In genomic region chr2:223046470-223047053, GRCh38 we compare ENCODE assay signal across 18 cellular contexts. TPM values are rescaled to one million over a fixed set of nuclear protein-coding genes. Genes with fewer than 3 reads are reported as not detected.
DNase-seq lines count a peak whose midpoint lies in the region; TF ChIP-seq lines count a peak whose summit lies in the region.
"Had no signal": no experiment of that assay in that cellular context is flagged by ENCODE, and none has a peak within 500 bp of the region (broad histone marks: within the 10 kb centered on the region; RNA-seq: fewer than 3 reads in every experiment).

No MANE protein-coding gene starts in this region.

- H3K4me1 ChIP-seq in SK-N-SH (ENCODE audit: control insufficient read depth in 1 of 2, insufficient read depth in 2 of 2, low read depth in 1 of 2, low read length in 1 of 2) (peaks cover 17 to 55% of the 10 kb centered on the region in 2 experiments), skeletal muscle tissue (ENCODE audit: control insufficient read depth in 3 of 3, insufficient read depth in 3 of 3, low read length in 3 of 3) (peaks cover 6 to 10% (median 8%) of the 10 kb centered on the region in 3 donors)

- peak overlapping the region; percentile 96 for H3K27ac Mint-ChIP-seq in HFFc6
- H3K27ac Mint-ChIP-seq: activated CD8-positive, alpha-beta memory T cell treated with anti-CD3 and anti-CD28 coated beads, Interleukin-2, amount 10 ng/mL, durations not matched to agents 7 days and 5 days; CD4-positive, alpha-beta memory T cell had no signal

- CTCF ChIA-PET in SK-N-SH (lab: Yijun Ruan, JAX), result no interaction called here
- CTCF ChIA-PET in GM10248 (lab: Yijun Ruan, JAX), result no interaction called here
- CTCF ChIA-PET in RWPE1 (lab: Yijun Ruan, JAX), result no interaction called here

- no peak for TF ChIP-seq CTCF in HFFc6 (IDR thresholded peaks at IDR 0.05)
- TF ChIP-seq CTCF in SK-N-SH (IDR thresholded peaks at IDR 0.05), result no peak
- no peak for TF ChIP-seq CTCF in GM10248 (IDR thresholded peaks at IDR 0.05; ENCODE audit: control extremely low read depth, extremely low read depth, low read depth, missing control alignments)
- TF ChIP-seq CTCF in RWPE1 (conservative IDR thresholded peaks at IDR 0.05; ENCODE audit: low read depth), result no peak

- TF ChIP-seq RAD21 in SK-N-SH (IDR thresholded peaks at IDR 0.05; ENCODE audit: low read length), result no peak

- 0 out of 2 replicates have a peak overlapping the region, but pooled peaks have one; percentile 2 for H2AFZ ChIP-seq in SK-N-SH (ENCODE audit: low read depth)

- no peaks in the 10 kb centered on the region for H4K20me1 ChIP-seq in SK-N-SH (ENCODE audit: insufficient read depth)

- H3K9ac ChIP-seq in SK-N-SH, result peak overlapping the region; percentile 73
- no peak overlapping the region for H3K9ac ChIP-seq in skeletal muscle tissue (ENCODE audit: low read depth in 1 of 3, low read length in 3 of 3)

- 97% methylated on average over 2 of the region's 2 CpGs for whole genome bisulfite sequencing in SK-N-SH (ENCODE audit: low lambda C conversion rate)

- H3K36me3 Mint-ChIP-seq in HFFc6 (ENCODE audit: low read depth), result no peaks in the 10 kb centered on the region
- H3K36me3 Mint-ChIP-seq: activated CD8-positive, alpha-beta memory T cell treated with anti-CD3 and anti-CD28 coated beads, Interleukin-2, amount 10 ng/mL, durations not matched to agents 7 days and 5 days; CD4-positive, alpha-beta memory T cell had no signal

- POLR2A ChIA-PET in SK-N-SH (lab: Yijun Ruan, JAX), result no interaction called here
- POLR2A ChIA-PET in GM10248 (lab: Yijun Ruan, JAX), result no interaction called here
- POLR2A ChIA-PET in RWPE1 (lab: Yijun Ruan, JAX; ENCODE audit: low non-redundant PET), result no interaction called here

- 0 out of 2 replicates have a peak overlapping the region, but pooled peaks have one; percentile 1 for H3K4me3 Mint-ChIP-seq in HFFc6
- H3K4me3 Mint-ChIP-seq: activated CD8-positive, alpha-beta memory T cell treated with anti-CD3 and anti-CD28 coated beads, Interleukin-2, amount 10 ng/mL, durations not matched to agents 7 days and 5 days; CD4-positive, alpha-beta memory T cell; H9 had no signal

- no peaks in the 10 kb centered on the region for H3K9me3 Mint-ChIP-seq in HFFc6
- H3K9me3 Mint-ChIP-seq: H9 had no signal

- no peak for TF ChIP-seq EP300 in SK-N-SH (IDR thresholded peaks at IDR 0.05; ENCODE audit: borderline replicate concordance in 1 of 2, low read depth in 1 of 2, low read length in 1 of 2)

- peak overlapping the region; percentile 53 for H3K4me2 ChIP-seq in SK-N-SH

- H3K36me3 ChIP-seq in SK-N-SH (replicated peaks in 1 of 2; ENCODE audit: control insufficient read depth in 1 of 2, insufficient read depth in 2 of 2, low read length in 1 of 2), result no peaks in the 10 kb centered on the region
- H3K36me3 ChIP-seq in skeletal muscle tissue (ENCODE audit: control insufficient read depth in 3 of 3, insufficient read depth in 3 of 3, low read length in 3 of 3), result no peaks in the 10 kb centered on the region

- H3K4me1 Mint-ChIP-seq in HFFc6 (ENCODE audit: low read depth), result peaks cover 89% of the 10 kb centered on the region
- H3K4me1 Mint-ChIP-seq: activated CD8-positive, alpha-beta memory T cell treated with anti-CD3 and anti-CD28 coated beads, Interleukin-2, amount 10 ng/mL, durations not matched to agents 7 days and 5 days; CD4-positive, alpha-beta memory T cell had no signal

- H3K9me2 ChIP-seq in SK-N-SH, result no peaks in the 10 kb centered on the region

- no peaks in the 10 kb centered on the region for H3K79me2 ChIP-seq in SK-N-SH (ENCODE audit: insufficient read depth)

- H3K27ac ChIP-seq in SK-N-SH (ENCODE audit: low read depth in 2 of 2, low read length in 1 of 2) (peak overlapping the region; percentile 91 to 99), skeletal muscle tissue (ENCODE audit: low read depth, low read length) (peak overlapping the region; percentile 79), RWPE1 (no peak overlapping the region)
- H3K27ac ChIP-seq: body of pancreas had no signal

- H3K9me3 ChIP-seq in SK-N-SH (no peaks in the 10 kb centered on the region), skeletal muscle tissue (ENCODE audit: control insufficient read depth in 3 of 3, low read length in 3 of 3) (no peaks in the 10 kb centered on the region)
- H3K9me3 ChIP-seq: body of pancreas had no signal

- peaks cover 42% of the 10 kb centered on the region for H3F3A ChIP-seq in SK-N-SH (replicated peaks; ENCODE audit: insufficient read depth)

- DNase-seq in HFFc6 (no peak), SK-N-SH (no peak), fibroblast of peridontal ligament (ENCODE audit: extremely low read depth) (peak; percentile 40), GM19238 (ENCODE audit: insufficient read length, low spot score) (no peak), GM10248 (ENCODE audit: extremely low spot score) (no peak), C1 segment of cervical spinal cord (lab: John Stamatoyannopoulos, UW) (no peak), RWPE1 (ENCODE audit: low spot score) (no peak)
- DNase-seq: activated CD8-positive, alpha-beta memory T cell treated with anti-CD3 and anti-CD28 coated beads, Interleukin-2, amount 10 ng/mL, durations not matched to agents 7 days and 5 days; activated gamma-delta T cell treated with Interleukin-2 at 50 U/mL for 16 hours; CD4-positive, alpha-beta memory T cell; foreskin melanocyte; H9; midbrain; NCI-H1092 treated with DMSO at 0.1 percent for 48 hours; nucleus accumbens had no signal

- no peak overlapping the region for H3K4me3 ChIP-seq in SK-N-SH (ENCODE audit: low read depth in 2 of 2, low read length in 1 of 2)
- no peak overlapping the region for H3K4me3 ChIP-seq in skeletal muscle tissue (ENCODE audit: low read length in 3 of 3)
- H3K4me3 ChIP-seq: body of pancreas had no signal

- H3K27me3 ChIP-seq in SK-N-SH (ENCODE audit: insufficient read depth) (no peaks in the 10 kb centered on the region), skeletal muscle tissue (ENCODE audit: control insufficient read depth in 3 of 3, insufficient read depth in 3 of 3, low read length in 3 of 3) (no peaks in the 10 kb centered on the region)
- H3K27me3 ChIP-seq: body of pancreas had no signal

- H3K27me3 Mint-ChIP-seq in HFFc6 (ENCODE audit: insufficient read depth), result no peaks in the 10 kb centered on the region

TF ChIP-seq in SK-N-SH, 30 proteins besides CTCF, POLR2A, EP300 and RAD21:
- TF ChIP-seq GABPA (IDR thresholded peaks at IDR 0.05; ENCODE audit: low read depth), result no peak
- no peak for TF ChIP-seq TAF1 (IDR thresholded peaks at IDR 0.05; ENCODE audit: borderline replicate concordance, low read depth, low read length)
- no peak for TF ChIP-seq NRF1 (IDR thresholded peaks at IDR 0.05; ENCODE audit: low read depth, low read length)
- TF ChIP-seq, protein P1, sequence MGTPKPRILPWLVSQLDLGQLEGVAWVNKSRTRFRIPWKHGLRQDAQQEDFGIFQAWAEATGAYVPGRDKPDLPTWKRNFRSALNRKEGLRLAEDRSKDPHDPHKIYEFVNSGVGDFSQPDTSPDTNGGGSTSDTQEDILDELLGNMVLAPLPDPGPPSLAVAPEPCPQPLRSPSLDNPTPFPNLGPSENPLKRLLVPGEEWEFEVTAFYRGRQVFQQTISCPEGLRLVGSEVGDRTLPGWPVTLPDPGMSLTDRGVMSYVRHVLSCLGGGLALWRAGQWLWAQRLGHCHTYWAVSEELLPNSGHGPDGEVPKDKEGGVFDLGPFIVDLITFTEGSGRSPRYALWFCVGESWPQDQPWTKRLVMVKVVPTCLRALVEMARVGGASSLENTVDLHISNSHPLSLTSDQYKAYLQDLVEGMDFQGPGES (IDR thresholded peaks at IDR 0.05; ENCODE audit: low read depth, low read length), result no peak
- no peak for TF ChIP-seq FOXM1 (IDR thresholded peaks at IDR 0.05; ENCODE audit: low read depth)
- no peak for TF ChIP-seq YY1 (IDR thresholded peaks at IDR 0.05; ENCODE audit: low read depth)

RNA-seq across cellular contexts. Expression of gene KCNE4, which starts 5.4 kb away (rescaled TPM):
- 10 to 100 TPM in 1 of 6 experiments, 1 to 10 TPM in 5; 4.6 to 10.5 (median 5.0) TPM for total RNA-seq in HFFc6 (2021; fragmentation: NEBNext Ultra II Directional; extraction: Animal tissue kit (Norgen Biotek cat#: 25700))
- polyA plus RNA-seq in SK-N-SH (2012; rRNA removed), result 0.19 and 0.20 TPM in 2 replicates
- 0.24 and 0.27 TPM in 2 replicates for polyA plus RNA-seq in SK-N-SH (2012; cell fraction: cytosol; rRNA removed)
- 0.18 and 0.29 TPM in 2 replicates for polyA plus RNA-seq in SK-N-SH (2012; cell fraction: nucleus; rRNA removed)
- total RNA-seq in skeletal muscle tissue, result 7.3 TPM
- total RNA-seq: activated CD8-positive, alpha-beta memory T cell treated with anti-CD3 and anti-CD28 coated beads, Interleukin-2, amount 10 ng/mL, durations not matched to agents 7 days and 5 days; CD4-positive, alpha-beta memory T cell; OCI-LY7 had no signal
- polyA plus RNA-seq: CD4-positive, alpha-beta memory T cell had no signal
